1 cellular context compared by ENCODE assay signal in genomic region chr17:57995076-57995956, GRCh38.
TF ChIP-seq lines count a peak whose summit lies in the region.

No MANE protein-coding gene starts in this region.

TF ChIP-seq in A549, 52 proteins besides CTCF, POLR2A, EP300 and RAD21 (continued from another document):
- TF ChIP-seq MAX (IDR thresholded peaks at IDR 0.05) (peak; percentile 19; the same call in 1 of the 2 replicates), NFE2L2 (conservative IDR thresholded peaks at IDR 0.05; ENCODE audit: low read length) (no peak), TP53 (CRISPR knock-in tag; IDR thresholded peaks at IDR 0.05) (peak; percentile 85; the same call in 1 of the 2 replicates), HEYL (CRISPR knock-in tag; IDR thresholded peaks at IDR 0.05) (no peak), NR3C1 (IDR thresholded peaks at IDR 0.05) (no peak), ZNF302 (CRISPR knock-in tag; IDR thresholded peaks at IDR 0.05) (no peak), FOXS1 (CRISPR knock-in tag; IDR thresholded peaks at IDR 0.05) (no peak), USF2 (IDR thresholded peaks at IDR 0.05) (no peak), ZSCAN20 (CRISPR knock-in tag; IDR thresholded peaks at IDR 0.05) (no peak), CBX8 (IDR thresholded peaks at IDR 0.05) (no peak), HOXB13 (CRISPR knock-in tag; IDR thresholded peaks at IDR 0.05; ENCODE audit: low read depth) (no peak), E2F6 (IDR thresholded peaks at IDR 0.05; ENCODE audit: borderline replicate concordance, low read depth) (no peak), ZFP36 (IDR thresholded peaks at IDR 0.05; ENCODE audit: borderline replicate concordance, partially characterized antibody) (no peak), EHF (CRISPR knock-in tag; IDR thresholded peaks at IDR 0.05) (no peak), POLR2AphosphoS2 (conservative IDR thresholded peaks at IDR 0.05; ENCODE audit: low read length) (peak; percentile 96), JUN (IDR thresholded peaks at IDR 0.05) (peak; percentile 28 to 52; a peak in 2 of 5 replicates), FOSB (CRISPR knock-in tag; IDR thresholded peaks at IDR 0.05) (0 out of 2 replicates have a peak, but pooled peaks have one; percentile 81), HMGXB4 (CRISPR knock-in tag; IDR thresholded peaks at IDR 0.05; ENCODE audit: borderline replicate concordance) (no peak), KDM1A (IDR thresholded peaks at IDR 0.05; ENCODE audit: low read depth) (no peak), GATA3 (IDR thresholded peaks at IDR 0.05; ENCODE audit: borderline replicate concordance) (no peak), ZC3H11A (IDR thresholded peaks at IDR 0.05) (no peak), MAFK (IDR thresholded peaks at IDR 0.05; ENCODE audit: partially characterized antibody) (no peak), HES2 (IDR thresholded peaks at IDR 0.05) (no peak), SMC3 (IDR thresholded peaks at IDR 0.05) (peak; percentile 90), HDAC2 (IDR thresholded peaks at IDR 0.05) (no peak), MYC (IDR thresholded peaks at IDR 0.05; ENCODE audit: borderline replicate concordance, low read length) (no peak), PBX3 (IDR thresholded peaks at IDR 0.05) (no peak), CHD4 (IDR thresholded peaks at IDR 0.05; ENCODE audit: borderline replicate concordance) (no peak), ATOH8 (CRISPR knock-in tag; IDR thresholded peaks at IDR 0.05; ENCODE audit: low read depth) (no peak), KDM5A (IDR thresholded peaks at IDR 0.05) (no peak), BCL3 (IDR thresholded peaks at IDR 0.05) (no peak), PHF8 (IDR thresholded peaks at IDR 0.05; ENCODE audit: borderline replicate concordance, low read depth) (no peak), BHLHE40 (IDR thresholded peaks at IDR 0.05; ENCODE audit: low read depth, low read length) (no peak), HOXA7 (CRISPR knock-in tag; IDR thresholded peaks at IDR 0.05) (peak; percentile 91), RCOR1 (IDR thresholded peaks at IDR 0.05; ENCODE audit: low read depth, low read length) (no peak), FOSL2 (IDR thresholded peaks at IDR 0.05) (no peak), FOSL2 (CRISPR knock-in tag; IDR thresholded peaks at IDR 0.05) (0 out of 2 replicates have a peak, but pooled peaks have one; percentile 13), JUNB (IDR thresholded peaks at IDR 0.05) (no peak), MAZ (IDR thresholded peaks at IDR 0.05; ENCODE audit: borderline replicate concordance, low read depth, low read length) (0 out of 2 replicates have a peak, but pooled peaks have one; percentile 40), ESRRA (IDR thresholded peaks at IDR 0.05; ENCODE audit: borderline replicate concordance, low read length) (no peak), NPAS2 (CRISPR knock-in tag; IDR thresholded peaks at IDR 0.05; ENCODE audit: borderline replicate concordance) (no peak), TFCP2L1 (CRISPR knock-in tag; IDR thresholded peaks at IDR 0.05) (peak; percentile 49), CBX2 (IDR thresholded peaks at IDR 0.05; ENCODE audit: borderline replicate concordance, low read depth) (no peak), RARB (CRISPR knock-in tag; IDR thresholded peaks at IDR 0.05) (peak; percentile 80; the same call in 1 of the 2 replicates), CEBPB (IDR thresholded peaks at IDR 0.05) (no peak), SREBF2 (IDR thresholded peaks at IDR 0.05) (no peak), HOXB5 (CRISPR knock-in tag; IDR thresholded peaks at IDR 0.05) (no peak), ELK1 (IDR thresholded peaks at IDR 0.05; ENCODE audit: low read depth, low read length) (no peak)
